Comparison of ENCODE assay signal across 8 cellular contexts in genomic region chr21:39349211-39350093, GRCh38. TPM values are rescaled to one million over a fixed set of nuclear protein-coding genes. Genes with fewer than 3 reads are reported as not detected.
A peak's percentile ranks its signal among the peaks of the same experiment; 100 is the strongest.
DNase-seq lines count a peak whose midpoint lies in the region; ATAC-seq and TF ChIP-seq lines count a peak whose summit lies in the region.

No MANE protein-coding gene starts in this region.

- intact Hi-C loops in left cardiac atrium (cut with DNase I) (loop anchor here in 1 of 2 donors (5.0 kb wide), 2 partner anchors 37 to 38 kb away; partner anchors contain the start of gene BRWD1), posterior vena cava (cut with DNase I) (loop anchor here in 1 of 2 donors (2.0 kb wide), 1 partner anchor 39 kb away; no protein-coding TSS in a partner anchor), upper lobe of right lung (cut with DNase I) (no loop called here)

- H3K9me3 ChIP-seq in upper lobe of right lung = no peaks in the 10 kb centered on the region

- H3K4me3 ChIP-seq in upper lobe of right lung = peak overlapping the region; percentile 79

- peaks cover 3% of the 10 kb centered on the region for H3K36me3 ChIP-seq in upper lobe of right lung

- TF ChIP-seq CTCF in GM13976 (IDR thresholded peaks at IDR 0.05; ENCODE audit: borderline replicate concordance, control extremely low read depth, extremely low read depth, insufficient read depth, missing control alignments) = no peak
- TF ChIP-seq CTCF in upper lobe of right lung (IDR thresholded peaks at IDR 0.05) = no peak

- peaks cover 3% of the 10 kb centered on the region for H3K27me3 ChIP-seq in upper lobe of right lung

- peaks cover 13% of the 10 kb centered on the region for H3K4me1 ChIP-seq in upper lobe of right lung

- ATAC-seq in HG02852 (IDR thresholded peaks at IDR 0.05; ENCODE audit: unreplicated experiment) (peak; percentile 79), left cardiac atrium (peak; percentile 96 to 97), upper lobe of right lung (peak; percentile 97)

- in situ Hi-C loops in GM13976 (cut with MboI; ENCODE audit: low sequenced_read_pairs, unreplicated experiment) = no loop called here

- peak overlapping the region; percentile 92 for H3K27ac ChIP-seq in upper lobe of right lung

- DNase-seq in GM13976 (ENCODE audit: low spot score) (peak; percentile 97), NCI-H1436 treated with DMSO at 0.1 percent for 48 hours (lab: John Stamatoyannopoulos, UW) (peak; percentile 88), T follicular helper cell (ENCODE audit: low read depth) (peak; percentile 96), amniotic epithelial cell (ENCODE audit: low read depth) (peak; percentile 92), left cardiac atrium (peak; percentile 97), posterior vena cava (ENCODE audit: low spot score) (peak; percentile 98), upper lobe of right lung (peak; percentile 99)

RNA-seq across cellular contexts. Expression of gene HMGN1, which starts 0.6 kb away (rescaled TPM):
- total RNA-seq in left cardiac atrium = 10 to 100 TPM; 73.2 to 78.2 TPM
- 100 to 1,000 TPM in 1 of 2 donors, 10 to 100 TPM in 1; 65.9 to 101 TPM for total RNA-seq in posterior vena cava
- total RNA-seq in upper lobe of right lung = 170 TPM

RNA-seq across cellular contexts. Expression of gene BRWD1, which starts 36.0 kb away (rescaled TPM):
- 10 to 100 TPM; 24.5 to 32.0 TPM for total RNA-seq in left cardiac atrium
- total RNA-seq in posterior vena cava = 10 to 100 TPM; 35.5 to 37.3 TPM
- total RNA-seq in upper lobe of right lung = 40.5 TPM

Comparison
In these comparisons a context has a peak if more than half of its experiments do, and no peak if none do; other contexts are left out.
1. Peak in every context shown above with its lines: DNase-seq, ATAC-seq, H3K4me3 ChIP-seq and H3K27ac ChIP-seq.